14 cellular contexts compared by ENCODE assay signal in genomic region chr9:93037476-93037971, GRCh38. TPM values are rescaled to one million over a fixed set of nuclear protein-coding genes. Genes with fewer than 3 reads are reported as not detected.
DNase-seq lines count a peak whose midpoint lies in the region; ATAC-seq lines count a peak whose summit lies in the region.
"Had no signal": no experiment of that assay in that cellular context is flagged by ENCODE, and none has a peak within 500 bp of the region (broad histone marks: within the 10 kb centered on the region; RNA-seq: fewer than 3 reads in every experiment).

No MANE protein-coding gene starts in this region.

- CTCF ChIA-PET in activated naive CD4-positive, alpha-beta T cell treated with anti-CD3 and anti-CD28 coated beads for 36 hours (lab: Charles Lee): interaction anchor here (0.9 to 1.5 kb wide), 7 partner anchors 14 to 68 kb away, joined by 3 to 4 read pairs (median 3); no protein-coding TSS in a partner anchor

- H3K27me3 Mint-ChIP-seq in activated naive CD4-positive, alpha-beta T cell treated with anti-CD3 and anti-CD28 coated beads for 36 hours (ENCODE audit: low read depth): no peaks in the 10 kb centered on the region
- peaks cover 3% of the 10 kb centered on the region for H3K27me3 Mint-ChIP-seq in dendritic cell treated with granulocyte-macrophage colony-stimulating factor and Interleukin-4, amounts not matched to agents 40 ng/mL and 50 ng/mL, for 4 days

- H3K36me3 Mint-ChIP-seq in activated naive CD4-positive, alpha-beta T cell treated with anti-CD3 and anti-CD28 coated beads for 36 hours (ENCODE audit: low read depth): peaks cover 10% of the 10 kb centered on the region
- H3K36me3 Mint-ChIP-seq in dendritic cell treated with granulocyte-macrophage colony-stimulating factor and Interleukin-4, amounts not matched to agents 40 ng/mL and 50 ng/mL, for 4 days (ENCODE audit: low read depth): peaks cover 55% of the 10 kb centered on the region

- H3K4me1 Mint-ChIP-seq in activated naive CD4-positive, alpha-beta T cell treated with anti-CD3 and anti-CD28 coated beads for 36 hours (ENCODE audit: low read depth): peaks cover 58% of the 10 kb centered on the region
- H3K4me1 Mint-ChIP-seq in dendritic cell treated with granulocyte-macrophage colony-stimulating factor and Interleukin-4, amounts not matched to agents 40 ng/mL and 50 ng/mL, for 4 days (ENCODE audit: low read depth): peaks cover 86% of the 10 kb centered on the region

- no peaks in the 10 kb centered on the region for H3K9me3 Mint-ChIP-seq in activated naive CD4-positive, alpha-beta T cell treated with anti-CD3 and anti-CD28 coated beads for 36 hours
- no peaks in the 10 kb centered on the region for H3K9me3 Mint-ChIP-seq in dendritic cell treated with granulocyte-macrophage colony-stimulating factor and Interleukin-4, amounts not matched to agents 40 ng/mL and 50 ng/mL, for 4 days

- ATAC-seq in sciatic nerve: peak; percentile 43
- ATAC-seq in activated CD4-positive, CD25-positive, alpha-beta regulatory T cell treated with anti-CD3 and anti-CD28 coated beads, Interleukin-2, amount 50 U/mL, for 24 hours: no peak

- H3K4me3 Mint-ChIP-seq in activated naive CD4-positive, alpha-beta T cell treated with anti-CD3 and anti-CD28 coated beads for 36 hours: no peak overlapping the region
- peak overlapping the region; percentile 30 for H3K4me3 Mint-ChIP-seq in dendritic cell treated with granulocyte-macrophage colony-stimulating factor and Interleukin-4, amounts not matched to agents 40 ng/mL and 50 ng/mL, for 4 days

- intact Hi-C loops in activated naive CD4-positive, alpha-beta T cell treated with anti-CD3 and anti-CD28 coated beads for 36 hours (cut with micrococcal nuclease): no loop called here
- intact Hi-C loops in dendritic cell treated with granulocyte-macrophage colony-stimulating factor and Interleukin-4, amounts not matched to agents 40 ng/mL and 50 ng/mL, for 4 days (cut with micrococcal nuclease): loop anchor here (10.0 kb wide), 2 partner anchors 57 to 73 kb away; partner anchors contain the start of gene CARD19
- intact Hi-C loops in sciatic nerve (cut with DNase I): no loop called here

- H3K27ac Mint-ChIP-seq in activated naive CD4-positive, alpha-beta T cell treated with anti-CD3 and anti-CD28 coated beads for 36 hours: peak overlapping the region; percentile 75
- H3K27ac Mint-ChIP-seq in dendritic cell treated with granulocyte-macrophage colony-stimulating factor and Interleukin-4, amounts not matched to agents 40 ng/mL and 50 ng/mL, for 4 days: peak overlapping the region; percentile 83

- no peak for DNase-seq in activated naive CD4-positive, alpha-beta T cell treated with anti-CD3 and anti-CD28 coated beads for 36 hours
- DNase-seq in activated naive CD4-positive, alpha-beta T cell treated with anti-CD3 and anti-CD28 coated beads, Interleukin-2, amount 50 U/mL, for 16 hours: no peak
- peak; percentile 70 for DNase-seq in NOMO-1 treated with DMSO at 0.1 percent for 48 hours (lab: John Stamatoyannopoulos, UW; ENCODE audit: unreplicated experiment)
- DNase-seq in sciatic nerve (ENCODE audit: low spot score): no peak
- DNase-seq in HK-2 (ENCODE audit: unreplicated experiment): no peak
- no peak for DNase-seq in NCI-H1417 treated with DMSO at 0.1 percent for 48 hours (lab: John Stamatoyannopoulos, UW)
- DNase-seq: foreskin melanocyte; IMR-90; NCI-H1930; NK-92 treated with Interleukin-12 subunit alpha and Interleukin-12 subunit beta, amount 100 ng/mL, for 24 hours; stimulated activated CD4-positive, alpha-beta T cell treated with anti-CD3 and anti-CD28 coated beads, Interleukin-15, amount 100 ng/mL, for 24 hours; SW 1271 had no signal

RNA-seq across cellular contexts. Expression of gene SUSD3, which starts 21.0 kb away (rescaled TPM):
- total RNA-seq in activated naive CD4-positive, alpha-beta T cell treated with anti-CD3 and anti-CD28 coated beads for 36 hours: 10 to 100 TPM; 62.7 to 68.3 TPM
- total RNA-seq in sciatic nerve: 6.6 TPM

RNA-seq across cellular contexts. Expression of gene CARD19, which starts 58.5 kb away (rescaled TPM):
- 10 to 100 TPM; 51.4 to 52.0 TPM for total RNA-seq in activated naive CD4-positive, alpha-beta T cell treated with anti-CD3 and anti-CD28 coated beads for 36 hours
- total RNA-seq in sciatic nerve: 36.6 TPM
